In genomic region chr9:121298689-121299112, GRCh38 we compare ENCODE assay signal across 8 cellular contexts. TPM values are rescaled to one million over a fixed set of nuclear protein-coding genes. Genes with fewer than 3 reads are reported as not detected.
DNase-seq lines count a peak whose midpoint lies in the region; ATAC-seq, FAIRE-seq and TF ChIP-seq lines count a peak whose summit lies in the region.

No MANE protein-coding gene starts in this region.

- FAIRE-seq in small intestine (lab: Jason Lieb, UNC) = no peak

- H3K27me3 ChIP-seq in adipocyte (replicated peaks; ENCODE audit: control insufficient read depth, insufficient read depth, low read length) (no peaks in the 10 kb centered on the region), smooth muscle cell (ENCODE audit: low read depth) (no peaks in the 10 kb centered on the region), small intestine (ENCODE audit: control insufficient read depth in 2 of 2, insufficient read depth in 2 of 2, low read length in 2 of 2) (no peaks in the 10 kb centered on the region)

- peak overlapping the region; percentile 82 for H3K4me3 ChIP-seq in adipocyte (ENCODE audit: low read length)
- peak overlapping the region; percentile 53 for H3K4me3 ChIP-seq in iPS-18c (ENCODE audit: insufficient read depth, low read depth, low read length)
- no peak overlapping the region for H3K4me3 ChIP-seq in smooth muscle cell
- no peak overlapping the region for H3K4me3 ChIP-seq in small intestine (ENCODE audit: low read depth in 1 of 2, low read length in 2 of 2)

- peaks cover 7% of the 10 kb centered on the region for H3F3A ChIP-seq in smooth muscle cell (ENCODE audit: low read depth)

- peak overlapping the region; percentile 22 for H3K4me2 ChIP-seq in smooth muscle cell

- H4K20me1 ChIP-seq in smooth muscle cell (ENCODE audit: low read depth) = peaks cover 99% of the 10 kb centered on the region

- no peaks in the 10 kb centered on the region for H3K9me3 Mint-ChIP-seq in HFFc6

- TF ChIP-seq CTCF in HFFc6 (IDR thresholded peaks at IDR 0.05) = no peak
- no peak for TF ChIP-seq CTCF in smooth muscle cell (IDR thresholded peaks at IDR 0.05; ENCODE audit: borderline replicate concordance, insufficient read depth, poor library complexity, severe bottlenecking)

- peak overlapping the region; percentile 77 for H3K4me3 Mint-ChIP-seq in HFFc6

- peak overlapping the region; percentile 76 for H3K27ac Mint-ChIP-seq in HFFc6

- peak overlapping the region; percentile 88 for H3K9ac ChIP-seq in adipocyte (ENCODE audit: low read length)
- no peak overlapping the region for H3K9ac ChIP-seq in smooth muscle cell (ENCODE audit: low read depth)

- H2AFZ ChIP-seq in smooth muscle cell (ENCODE audit: low read depth) = no peak overlapping the region

- H3K27ac ChIP-seq in smooth muscle cell (ENCODE audit: low read depth) = peak overlapping the region; percentile 40
- peak overlapping the region in 1 of 2 donors; percentile 80 for H3K27ac ChIP-seq in small intestine (ENCODE audit: low read depth in 1 of 2, low read length in 1 of 2)

- ATAC-seq in GM21825 (IDR thresholded peaks at IDR 0.05; ENCODE audit: unreplicated experiment) = no peak

- H3K4me1 Mint-ChIP-seq in HFFc6 (ENCODE audit: low read depth) = peaks cover 51% of the 10 kb centered on the region

- H3K36me3 ChIP-seq in adipocyte (ENCODE audit: control insufficient read depth, insufficient read depth, low read length, severe bottlenecking) (peaks cover 19% of the 10 kb centered on the region), smooth muscle cell (ENCODE audit: low read depth) (peaks cover 8% of the 10 kb centered on the region), small intestine (ENCODE audit: control insufficient read depth in 2 of 2, insufficient read depth in 2 of 2, low read length in 2 of 2) (no peaks in the 10 kb centered on the region)

- DNase-seq in HFFc6 = no peak
- no peak for DNase-seq in adipocyte (ENCODE audit: low read depth)
- DNase-seq in smooth muscle cell (lab: John Stamatoyannopoulos, UW; ENCODE audit: unreplicated experiment) = no peak
- no peak for DNase-seq in stimulated activated CD4-positive, alpha-beta T cell treated with anti-CD3 and anti-CD28 coated beads, Interleukin-15, amount 100 ng/mL, for 24 hours
- DNase-seq in small intestine = no peak
- DNase-seq in stimulated activated CD8-positive, alpha-beta memory T cell treated with anti-CD3 and anti-CD28 coated beads, Interleukin-4, amount 100 ng/mL, for 48 hours = no peak

- peaks cover 60% of the 10 kb centered on the region for H3K79me2 ChIP-seq in smooth muscle cell (ENCODE audit: low read depth)

- peaks cover 85% of the 10 kb centered on the region for H3K4me1 ChIP-seq in adipocyte (ENCODE audit: control insufficient read depth, insufficient read depth, low read length)
- H3K4me1 ChIP-seq in smooth muscle cell (ENCODE audit: low read depth) = peaks cover 22% of the 10 kb centered on the region
- peaks cover 0 to 6% of the 10 kb centered on the region in 2 donors for H3K4me1 ChIP-seq in small intestine (ENCODE audit: control insufficient read depth in 2 of 2, insufficient read depth in 1 of 2, low read depth in 1 of 2, low read length in 1 of 2)

- WGBS in smooth muscle cell (ENCODE audit: low lambda C conversion rate) = 53% methylated on average over 1 of the region's 1 CpG
- 29 to 62% (median 50%) methylated on average over 1 of the region's 1 CpG for WGBS in small intestine, 3 donors

- H3K36me3 Mint-ChIP-seq in HFFc6 (ENCODE audit: low read depth) = peaks cover 12% of the 10 kb centered on the region

- no peaks in the 10 kb centered on the region for H3K9me3 ChIP-seq in adipocyte (ENCODE audit: control insufficient read depth, low read length)
- no peaks in the 10 kb centered on the region for H3K9me3 ChIP-seq in iPS-18c (ENCODE audit: control insufficient read depth, insufficient read depth, low read length)
- H3K9me3 ChIP-seq in smooth muscle cell (replicated peaks; ENCODE audit: low read depth) = no peaks in the 10 kb centered on the region
- no peaks in the 10 kb centered on the region for H3K9me3 ChIP-seq in small intestine (ENCODE audit: control insufficient read depth, low read depth)

- peaks cover 4% of the 10 kb centered on the region for H3K27me3 Mint-ChIP-seq in HFFc6 (ENCODE audit: insufficient read depth)

RNA-seq across cellular contexts. Expression of gene GSN, which starts 30.7 kb away (rescaled TPM):
- total RNA-seq in HFFc6 (2021; fragmentation: NEBNext Ultra II Directional; extraction: Animal tissue kit (Norgen Biotek cat#: 25700)) = 100 to 1,000 TPM; 288 to 394 (median 318) TPM
- total RNA-seq in smooth muscle cell = 337 and 430 TPM in 2 replicates
- 529 and 685 TPM in 2 replicates for polyA plus RNA-seq in smooth muscle cell
- 100 to 1,000 TPM; 196 to 380 (median 205) TPM for polyA plus RNA-seq in small intestine

Comparison
In these comparisons a context has a peak if more than half of its experiments do, and no peak if none do; other contexts are left out.
1. H3K4me3 ChIP-seq: peak in adipocyte (single experiment) and iPS-18c (single experiment); none in smooth muscle cell (single experiment) and small intestine (0 of 2).